In genomic region chr13:113029487-113030258, GRCh38 we compare ENCODE assay signal across 8 cellular contexts.
DNase-seq lines count a peak whose midpoint lies in the region; ATAC-seq, FAIRE-seq and TF ChIP-seq lines count a peak whose summit lies in the region.

No MANE protein-coding gene starts in this region.

- DNase-seq in BJ (ENCODE audit: low read depth) = no peak
- DNase-seq in H54 (ENCODE audit: insufficient read length, low spot score) = peak; percentile 80
- DNase-seq in cardiac fibroblast (ENCODE audit: low read depth in 2 of 2) = peak; percentile 16 to 19
- DNase-seq in myocyte (ENCODE audit: low read depth) = peak; percentile 35
- DNase-seq in stomach = peak; percentile 53

- POLR2A ChIA-PET in BJ (lab: Charles Lee) = no interaction called here

- H3K4me1 ChIP-seq in stomach = peaks cover 0 to 2% (median under 1%) of the 10 kb centered on the region in 4 donors

- no peaks in the 10 kb centered on the region for H3K9me3 ChIP-seq in stomach

- ATAC-seq in GM21381 (IDR thresholded peaks at IDR 0.05; ENCODE audit: unreplicated experiment) (no peak), GM18873 (IDR thresholded peaks at IDR 0.05; ENCODE audit: low FRiP score, unreplicated experiment) (no peak)

- intact Hi-C loops in stomach (cut with DNase I; ENCODE audit: low total_unique reads) = loop anchor here (5.0 kb wide), 1 partner anchor 87 kb away; no protein-coding TSS in a partner anchor

- WGBS in stomach, 5 donors = 39 to 65% (median 42%) methylated on average over 14 to 23 of the region's 23 CpGs

- H3K27ac ChIP-seq in stomach = no peak overlapping the region

- no peak for FAIRE-seq in H54 (lab: Jason Lieb, UNC)

- CTCF ChIA-PET in BJ (lab: Yijun Ruan, JAX) = interaction anchor here (0.6 to 3.8 kb wide), 13 partner anchors 9 to 532 kb away, joined by 3 to 16 read pairs (median 4); no protein-coding TSS in a partner anchor

- H3K4me3 ChIP-seq in BJ (ENCODE audit: low read depth, low read length) (no peak overlapping the region), WI38 (ENCODE audit: low read depth, low read length) (no peak overlapping the region), cardiac fibroblast (replicated peaks in 1 of 2; ENCODE audit: low read depth in 2 of 2, low read length in 2 of 2) (no peak overlapping the region), stomach (no peak overlapping the region)

- TF ChIP-seq CTCF in BJ (IDR thresholded peaks at IDR 0.05; ENCODE audit: insufficient read depth, low read depth, low read length) (peak; percentile 93), WI38 (IDR thresholded peaks at IDR 0.05; ENCODE audit: low read depth, low read length) (peak; percentile 91), cardiac fibroblast (IDR thresholded peaks at IDR 0.05; ENCODE audit: low read depth, low read length) (peak; percentile 93), stomach (IDR thresholded peaks at IDR 0.05) (peak in 5 of 7 experiments; percentile 68 to 83 (median 73))

- H3K36me3 ChIP-seq in BJ (ENCODE audit: control insufficient read depth, insufficient read depth, low read length) (no peaks in the 10 kb centered on the region), stomach (peaks cover 0 to 4% (median 0%) of the 10 kb centered on the region in 4 donors)

- TF ChIP-seq POLR2A in H54 (IDR thresholded peaks at IDR 0.05; ENCODE audit: low read depth, low read length) (no peak), stomach (IDR thresholded peaks at IDR 0.05) (no peak)

- no peak for TF ChIP-seq EP300 in stomach (IDR thresholded peaks at IDR 0.05)

- H3K27me3 ChIP-seq in BJ (ENCODE audit: control insufficient read depth, insufficient read depth, low read length) (peaks cover 9% of the 10 kb centered on the region), stomach (peaks cover 0 to 21% (median 0%) of the 10 kb centered on the region in 3 donors)
